ENCODE assay signal across 8 cellular contexts in the genomic region with DNA sequence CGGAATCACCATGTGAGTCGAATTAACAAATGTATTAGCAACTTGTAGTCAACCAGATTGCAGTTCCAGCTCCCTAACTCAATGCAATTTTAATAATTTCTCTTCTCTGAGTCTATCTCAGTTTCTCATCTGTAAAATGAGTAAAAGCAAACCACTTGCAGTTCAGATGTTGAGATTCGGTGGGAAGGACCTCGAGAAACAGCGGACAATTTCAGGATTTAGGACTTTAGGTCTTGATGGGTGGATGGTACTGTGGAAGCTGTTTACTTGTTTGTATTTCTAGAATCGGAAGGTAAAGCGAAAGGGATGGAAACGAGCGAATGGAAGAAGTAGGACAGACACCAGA. TPM values are rescaled to one million over a fixed set of nuclear protein-coding genes. Genes with fewer than 3 reads are reported as not detected.
DNase-seq lines count a peak whose midpoint lies in the region; ATAC-seq, FAIRE-seq and TF ChIP-seq lines count a peak whose summit lies in the region.

No MANE protein-coding gene starts in this region.

- H3K27ac ChIP-seq in HepG2 (ENCODE audit: extremely low read length, insufficient read depth, low read length) (peak overlapping the region; percentile 82), uterus (peak overlapping the region; percentile 87 to 90)

- peak overlapping the region; percentile 81 for H3K9ac ChIP-seq in HepG2 (ENCODE audit: insufficient read depth, low read depth, low read length)

- intact Hi-C loops in HepG2 (cut with micrococcal nuclease; ENCODE audit: unreplicated experiment) (loop anchor here (10.0 kb wide), 1 partner anchor 1949 kb away; no protein-coding TSS in a partner anchor), uterus (cut with DNase I; ENCODE audit: low total_unique reads) (no loop called here)

- H3K4me1 ChIP-seq in HepG2 (ENCODE audit: insufficient read depth, low read length) (peaks cover 33% of the 10 kb centered on the region), uterus (no peaks in the 10 kb centered on the region)

- in situ Hi-C loops in HepG2 (cut with HindIII; ENCODE audit: extremely low pct_ligation_motif_present, low pct_unique_long_range_greater_than_20kb) = no loop called here
- in situ Hi-C loops in GM13977 (cut with MboI; ENCODE audit: low pct_unique_long_range_greater_than_20kb, low sequenced_read_pairs, unreplicated experiment) = no loop called here

- peaks cover 8% of the 10 kb centered on the region for H3K79me2 ChIP-seq in HepG2 (ENCODE audit: insufficient read depth, low read length)

- H3K9me3 ChIP-seq in HepG2 (ENCODE audit: low read length) = no peaks in the 10 kb centered on the region
- H3K9me3 ChIP-seq in uterus = no peaks in the 10 kb centered on the region

- H3K27me3 ChIP-seq in HepG2 (ENCODE audit: control insufficient read depth in 1 of 2, insufficient read depth in 2 of 2, low read length in 2 of 2) = peaks cover 0 to 5% of the 10 kb centered on the region in 2 experiments; a peak in 1 of 5 replicates
- no peaks in the 10 kb centered on the region for H3K27me3 ChIP-seq in uterus

- H3K4me2 ChIP-seq in HepG2 (ENCODE audit: low read depth, low read length) = peak overlapping the region; percentile 92

- no TSS peak for BruUV-seq in HepG2 (replicated peaks; lab: Mats Ljungman, UMichigan)

- WGBS in HepG2 (ENCODE audit: low lambda C conversion rate) = 9% methylated on average over 9 of the region's 9 CpGs

- H4K20me1 ChIP-seq in HepG2 (ENCODE audit: insufficient read depth, low read length) = no peaks in the 10 kb centered on the region

- ATAC-seq in GM18517 (IDR thresholded peaks at IDR 0.05; ENCODE audit: unreplicated experiment) = peak; percentile 3
- peak; percentile 4 for ATAC-seq in HG02885 (IDR thresholded peaks at IDR 0.05; ENCODE audit: poor library complexity, unreplicated experiment)
- peak; percentile 9 for ATAC-seq in activated T-helper 17 cell treated with anti-CD3 and anti-CD28 coated beads, Interleukin-2, amount 50 U/mL, for 72 hours (replicated peaks)
- no peak for ATAC-seq in HepG2

- H2AFZ ChIP-seq in HepG2 (ENCODE audit: low read length) = peak overlapping the region; percentile 97

- no peaks in the 10 kb centered on the region for H3K9me3 Mint-ChIP-seq in activated T-helper 17 cell treated with anti-CD3 and anti-CD28 coated beads, Interleukin-2, amount 50 U/mL, for 72 hours

- DNase-seq in HepG2 (ENCODE audit: low spot score) = no peak
- DNase-seq in uterus = no peak
- no peak for DNase-seq in activated gamma-delta T cell treated with Interleukin-2 at 50 U/mL for 16 hours
- DNase-seq in GM13977 (ENCODE audit: low spot score) = no peak
- no peak for DNase-seq in activated CD4-positive, alpha-beta T cell treated with anti-CD3 and anti-CD28 coated beads, Interleukin-2, amount 50 U/mL, for 48 hours

- H3K27ac Mint-ChIP-seq in activated T-helper 17 cell treated with anti-CD3 and anti-CD28 coated beads, Interleukin-2, amount 50 U/mL, for 72 hours = peak overlapping the region; percentile 93

- H3K4me3 Mint-ChIP-seq in activated T-helper 17 cell treated with anti-CD3 and anti-CD28 coated beads, Interleukin-2, amount 50 U/mL, for 72 hours = peak overlapping the region; percentile 87

- H3K36me3 ChIP-seq in HepG2 (replicated peaks in 1 of 2; ENCODE audit: control insufficient read depth in 1 of 2, insufficient read depth in 2 of 2, low read length in 2 of 2) = no peaks in the 10 kb centered on the region
- H3K36me3 ChIP-seq in uterus = no peaks in the 10 kb centered on the region

- no peak for TF ChIP-seq EP300 in HepG2 (IDR thresholded peaks at IDR 0.05; ENCODE audit: low read depth in 2 of 2, low read length in 2 of 2)
- TF ChIP-seq EP300 in HepG2 (CRISPR knock-in tag; IDR thresholded peaks at IDR 0.05; ENCODE audit: borderline replicate concordance) = no peak

- H3K4me3 ChIP-seq in HepG2 (replicated peaks in 1 of 3; ENCODE audit: insufficient read depth in 1 of 3, low read depth in 2 of 3, low read length in 3 of 3) = peak overlapping the region; percentile 78 to 89 (median 88)
- H3K4me3 ChIP-seq in uterus = peak overlapping the region; percentile 68 to 80

- TF ChIP-seq CTCF in HepG2 (CRISPR knock-in tag; IDR thresholded peaks at IDR 0.05) (no peak), uterus (IDR thresholded peaks at IDR 0.05) (no peak), GM13977 (IDR thresholded peaks at IDR 0.05; ENCODE audit: extremely low read depth, insufficient read depth, missing control alignments) (no peak)

- POLR2A ChIA-PET in HepG2 (lab: Yijun Ruan, JAX) = interaction anchor here (1.2 to 1.5 kb wide), 4 partner anchors 12 to 188 kb away, joined by 3 to 6 read pairs (median 4); no protein-coding TSS in a partner anchor

- FAIRE-seq in HepG2 (lab: Jason Lieb, UNC) = no peak

- peaks cover 11% of the 10 kb centered on the region for H3K27me3 Mint-ChIP-seq in activated T-helper 17 cell treated with anti-CD3 and anti-CD28 coated beads, Interleukin-2, amount 50 U/mL, for 72 hours

- H3K4me1 Mint-ChIP-seq in activated T-helper 17 cell treated with anti-CD3 and anti-CD28 coated beads, Interleukin-2, amount 50 U/mL, for 72 hours = peaks cover 5% of the 10 kb centered on the region

- TF ChIP-seq POLR2A in HepG2 (IDR thresholded peaks at IDR 0.05; ENCODE audit: insufficient read depth in 1 of 2, low read depth in 2 of 2, low read length in 2 of 2) (no peak), uterus (IDR thresholded peaks at IDR 0.05) (no peak)

- CTCF ChIA-PET in HepG2 (lab: Yijun Ruan, JAX; ENCODE audit: low intra/inter-chr PET ratio, low total read pairs) = no interaction called here

- H3K36me3 Mint-ChIP-seq in activated T-helper 17 cell treated with anti-CD3 and anti-CD28 coated beads, Interleukin-2, amount 50 U/mL, for 72 hours (ENCODE audit: low read depth) = no peaks in the 10 kb centered on the region

- no peak for TF ChIP-seq RAD21 in HepG2 (CRISPR knock-in tag; IDR thresholded peaks at IDR 0.05)

TF ChIP-seq in HepG2, 621 proteins besides CTCF, POLR2A, EP300 and RAD21:
- TF ChIP-seq ZNF264 (CRISPR knock-in tag; IDR thresholded peaks at IDR 0.05) = no peak

RNA-seq across cellular contexts. Expression of a gene that starts 0.5 kb away (rescaled TPM):
- 1 to 10 TPM; 1.2 to 2.9 TPM for total RNA-seq in activated T-helper 17 cell treated with anti-CD3 and anti-CD28 coated beads, Interleukin-2, amount 50 U/mL, for 72 hours
- total RNA-seq in HepG2 (2016; rRNA removed; fragmentation: Illumina TruSeq; extraction: Trizol) = 13.8 and 19.5 TPM in 2 replicates
- 4.7 and 5.9 TPM in 2 replicates for total RNA-seq in HepG2 (2016; cell fraction: cytosol; rRNA removed; fragmentation: Illumina TruSeq; extraction: Trizol; ENCODE audit: low read depth)
- 15.2 and 20.3 TPM in 2 replicates for total RNA-seq in HepG2 (2016; cell fraction: insoluble cytoplasmic fraction; rRNA removed; fragmentation: Illumina TruSeq; extraction: Trizol)
- 6.1 and 7.5 TPM in 2 replicates for total RNA-seq in HepG2 (2016; cell fraction: membrane; rRNA removed; fragmentation: Illumina TruSeq; extraction: Trizol)
- 8.4 and 14.7 TPM in 2 replicates for total RNA-seq in HepG2 (2016; cell fraction: nucleus; rRNA removed; fragmentation: Illumina TruSeq; extraction: Trizol)
- polyA plus RNA-seq in HepG2 (2011; rRNA removed) = 15.0 and 15.2 TPM in 2 replicates
- 9.4 and 10.7 TPM in 2 replicates for polyA plus RNA-seq in HepG2 (2011; cell fraction: cytosol; rRNA removed)
- polyA plus RNA-seq in HepG2 (2011; cell fraction: nucleus; rRNA removed) = 12.5 and 15.5 TPM in 2 replicates
- 7.1 and 9.5 TPM in 2 replicates for polyA plus RNA-seq in HepG2 (2012)
- polyA plus RNA-seq in HepG2 (2016; cell fraction: cytosol; fragmentation: Illumina TruSeq; extraction: Trizol; ENCODE audit: low read depth) = 0.93 and 1.3 TPM in 2 replicates
- polyA plus RNA-seq in HepG2 (2016; cell fraction: insoluble cytoplasmic fraction; fragmentation: Illumina TruSeq; extraction: Trizol; ENCODE audit: low read depth) = 18.7 and 20.3 TPM in 2 replicates
- 2.8 and 3.7 TPM in 2 replicates for polyA plus RNA-seq in HepG2 (2016; cell fraction: membrane; fragmentation: Illumina TruSeq; extraction: Trizol; ENCODE audit: low read depth)
- 14.3 and 14.7 TPM in 2 replicates for polyA plus RNA-seq in HepG2 (2016; cell fraction: nucleus; fragmentation: Illumina TruSeq; extraction: Trizol; ENCODE audit: insufficient read depth, low read depth)
- polyA minus RNA-seq in HepG2 (2011; rRNA and poly(A)+ RNA removed; ENCODE audit: low replicate concordance) = 8.8 and 14.1 TPM in 2 replicates
- 11.0 and 11.3 TPM in 2 replicates for polyA minus RNA-seq in HepG2 (2011; cell fraction: cytosol; rRNA and poly(A)+ RNA removed)
- polyA minus RNA-seq in HepG2 (2011; cell fraction: nucleus; rRNA and poly(A)+ RNA removed) = 11.1 and 12.2 TPM in 2 replicates
- 100 to 1,000 TPM in 1 of 4 donors, 10 to 100 TPM in 2, 1 to 10 TPM in 1; 9.7 to 340 (median 31.7) TPM for total RNA-seq in uterus

RNA-seq across cellular contexts. Expression of a gene that starts 31.2 kb away (rescaled TPM):
- total RNA-seq in activated T-helper 17 cell treated with anti-CD3 and anti-CD28 coated beads, Interleukin-2, amount 50 U/mL, for 72 hours = 1 to 10 TPM; 1.6 to 2.6 TPM
- total RNA-seq in HepG2 (2016; rRNA removed; fragmentation: Illumina TruSeq; extraction: Trizol) (0.11 and 0.13 TPM in 2 replicates), uterus (1 to 10 TPM in 3 of 4 donors, under 1 TPM in 1; 0.26 to 4.4 (median 2.9) TPM)
- total RNA-seq in HepG2 (2016; cell fraction: cytosol; rRNA removed; fragmentation: Illumina TruSeq; extraction: Trizol; ENCODE audit: low read depth) = 0.09 and 0.10 TPM in 2 replicates
- 0.10 and 0.11 TPM in 2 replicates for total RNA-seq in HepG2 (2016; cell fraction: insoluble cytoplasmic fraction; rRNA removed; fragmentation: Illumina TruSeq; extraction: Trizol)
- 0.03 and 0.12 TPM in 2 replicates for total RNA-seq in HepG2 (2016; cell fraction: membrane; rRNA removed; fragmentation: Illumina TruSeq; extraction: Trizol)
- 0.16 and 0.60 TPM in 2 replicates for total RNA-seq in HepG2 (2016; cell fraction: nucleus; rRNA removed; fragmentation: Illumina TruSeq; extraction: Trizol)
- polyA plus RNA-seq in HepG2 (2011; rRNA removed) = not detected in 2 replicates
- not detected in 2 replicates for polyA plus RNA-seq in HepG2 (2011; cell fraction: cytosol; rRNA removed)
- polyA plus RNA-seq in HepG2 (2011; cell fraction: nucleus; rRNA removed) = 0.07 TPM in 1 of 2 replicates, not detected in the other
- 0.05 TPM in 1 of 2 replicates, not detected in the other for polyA plus RNA-seq in HepG2 (2012)
- polyA plus RNA-seq in HepG2 (2016; cell fraction: cytosol; fragmentation: Illumina TruSeq; extraction: Trizol; ENCODE audit: low read depth) = not detected in 2 replicates
- polyA plus RNA-seq in HepG2 (2016; cell fraction: insoluble cytoplasmic fraction; fragmentation: Illumina TruSeq; extraction: Trizol; ENCODE audit: low read depth) = 0.08 TPM in 1 of 2 replicates, not detected in the other
- polyA plus RNA-seq in HepG2 (2016; cell fraction: membrane; fragmentation: Illumina TruSeq; extraction: Trizol; ENCODE audit: low read depth) = not detected in 2 replicates
- polyA plus RNA-seq in HepG2 (2016; cell fraction: nucleus; fragmentation: Illumina TruSeq; extraction: Trizol; ENCODE audit: insufficient read depth, low read depth) = 0.04 and 0.12 TPM in 2 replicates
- 10.8 TPM in 1 of 2 replicates, not detected in the other for polyA minus RNA-seq in HepG2 (2011; rRNA and poly(A)+ RNA removed; ENCODE audit: low replicate concordance)
- polyA minus RNA-seq in HepG2 (2011; cell fraction: cytosol; rRNA and poly(A)+ RNA removed) = not detected in 2 replicates
- polyA minus RNA-seq in HepG2 (2011; cell fraction: nucleus; rRNA and poly(A)+ RNA removed) = 0.13 TPM in 1 of 2 replicates, not detected in the other
